Comparison of ENCODE assay signal across 11 cellular contexts in the genomic region with DNA sequence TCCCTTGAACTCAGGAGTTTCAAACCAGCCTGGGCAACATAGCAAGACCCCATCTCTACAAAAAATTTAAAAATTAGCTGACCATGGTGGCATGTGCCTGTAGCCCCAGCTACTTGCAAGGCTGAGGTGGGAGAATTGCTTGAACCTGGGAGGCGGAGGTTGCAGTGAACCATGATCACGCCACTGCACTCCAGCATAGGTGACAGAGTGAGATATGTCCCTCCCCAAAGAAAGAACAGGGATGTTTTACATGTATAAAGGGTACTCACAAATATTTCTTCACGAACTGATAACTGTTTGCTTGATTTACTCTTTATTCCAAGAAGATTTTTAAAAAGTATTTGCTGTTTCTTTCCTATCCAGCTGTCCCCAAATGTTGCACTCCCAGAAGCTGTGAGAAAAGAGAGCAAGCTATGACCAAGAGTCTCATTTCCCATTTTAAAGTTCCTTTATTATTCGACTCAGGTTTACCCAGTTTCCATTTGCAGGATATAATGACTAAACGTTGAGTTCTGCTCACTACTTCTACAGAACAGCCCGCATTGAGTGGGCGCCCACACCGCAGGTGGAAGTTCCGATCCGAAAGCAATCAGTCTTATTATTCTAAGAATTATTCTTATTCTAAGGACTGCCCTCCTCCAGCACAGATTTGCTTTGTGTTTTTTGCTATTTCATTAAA.
A peak's percentile ranks its signal among the peaks of the same experiment; 100 is the strongest.
DNase-seq lines count a peak whose midpoint lies in the region; ATAC-seq and TF ChIP-seq lines count a peak whose summit lies in the region.
"Had no signal": no experiment of that assay in that cellular context is flagged by ENCODE, and none has a peak within 500 bp of the region (broad histone marks: within the 10 kb centered on the region; RNA-seq: fewer than 3 reads in every experiment).

No MANE protein-coding gene starts in this region.

- DNase-seq in esophagus muscularis mucosa (ENCODE audit: extremely low spot score) (peak; percentile 80), glutamatergic neuron (no peak)
- DNase-seq: stimulated activated naive CD8-positive, alpha-beta T cell treated with anti-CD3 and anti-CD28 coated beads, Interleukin-15, amount 100 ng/mL, for 72 hours had no signal

- WGBS in esophagus muscularis mucosa, result 84% methylated on average over 10 of the region's 10 CpGs
- WGBS in gastroesophageal sphincter (ENCODE audit: low coverage in 1 of 2), 2 donors, result 77 to 85% methylated on average over 10 of the region's 10 CpGs

- TF ChIP-seq EP300 in esophagus muscularis mucosa (IDR thresholded peaks at IDR 0.05) (no peak), gastroesophageal sphincter (IDR thresholded peaks at IDR 0.05) (no peak)

- H3K27me3 ChIP-seq in esophagus muscularis mucosa, result no peaks in the 10 kb centered on the region
- no peaks in the 10 kb centered on the region for H3K27me3 ChIP-seq in gastroesophageal sphincter

- no peaks in the 10 kb centered on the region for H3K9me3 Mint-ChIP-seq in glutamatergic neuron (ENCODE audit: unreplicated experiment)
- H3K9me3 Mint-ChIP-seq: stimulated activated naive CD8-positive, alpha-beta T cell treated with anti-CD3 and anti-CD28 coated beads, Interleukin-15, amount 100 ng/mL, for 72 hours; T-helper 2 cell treated with Interferon-gamma antibody and Interleukin-4, amounts not matched to agents 5 μg/mL and 100 μg/mL, for 36 hours had no signal

- H3K36me3 ChIP-seq in esophagus muscularis mucosa, result no peaks in the 10 kb centered on the region
- H3K36me3 ChIP-seq in gastroesophageal sphincter, result no peaks in the 10 kb centered on the region

- H3K27ac ChIP-seq in esophagus muscularis mucosa (replicated peaks in 1 of 4), result no peak overlapping the region
- H3K27ac ChIP-seq in gastroesophageal sphincter, result no peak overlapping the region

- TF ChIP-seq CTCF in esophagus muscularis mucosa (IDR thresholded peaks at IDR 0.05) (no peak), gastroesophageal sphincter (IDR thresholded peaks at IDR 0.05) (no peak), glutamatergic neuron (IDR thresholded peaks at IDR 0.05; ENCODE audit: partially characterized antibody, unreplicated experiment) (no peak)

- no peaks in the 10 kb centered on the region for H3K4me1 ChIP-seq in esophagus muscularis mucosa
- no peaks in the 10 kb centered on the region for H3K4me1 ChIP-seq in gastroesophageal sphincter

- ATAC-seq in GM18505 (IDR thresholded peaks at IDR 0.05; ENCODE audit: unreplicated experiment), result peak; percentile 84
- peak; percentile 58 for ATAC-seq in GM19467 (IDR thresholded peaks at IDR 0.05; ENCODE audit: unreplicated experiment)
- ATAC-seq in HG03039 (IDR thresholded peaks at IDR 0.05; ENCODE audit: unreplicated experiment), result peak; percentile 70
- ATAC-seq in GM21619 (IDR thresholded peaks at IDR 0.05; ENCODE audit: unreplicated experiment), result no peak
- no peak for ATAC-seq in gastroesophageal sphincter
- no peak for ATAC-seq in SK-N-SH treated with all-trans-retinoic acid at 6 μM for 48 hours
- ATAC-seq: esophagus mucosa; stimulated activated naive CD8-positive, alpha-beta T cell treated with anti-CD3 and anti-CD28 coated beads, Interleukin-15, amount 100 ng/mL, for 72 hours had no signal

- no peaks in the 10 kb centered on the region for H3K27me3 Mint-ChIP-seq in glutamatergic neuron (ENCODE audit: unreplicated experiment)
- H3K27me3 Mint-ChIP-seq: stimulated activated naive CD8-positive, alpha-beta T cell treated with anti-CD3 and anti-CD28 coated beads, Interleukin-15, amount 100 ng/mL, for 72 hours had no signal

- no peak overlapping the region for H3K27ac Mint-ChIP-seq in glutamatergic neuron (ENCODE audit: unreplicated experiment)
- H3K27ac Mint-ChIP-seq: T-helper 2 cell treated with Interferon-gamma antibody and Interleukin-4, amounts not matched to agents 5 μg/mL and 100 μg/mL, for 36 hours had no signal

- no peaks in the 10 kb centered on the region for H3K36me3 Mint-ChIP-seq in glutamatergic neuron (ENCODE audit: unreplicated experiment)

- no peak overlapping the region for H3K4me3 Mint-ChIP-seq in glutamatergic neuron (ENCODE audit: unreplicated experiment)
- H3K4me3 Mint-ChIP-seq: stimulated activated naive CD8-positive, alpha-beta T cell treated with anti-CD3 and anti-CD28 coated beads, Interleukin-15, amount 100 ng/mL, for 72 hours; T-helper 2 cell treated with Interferon-gamma antibody and Interleukin-4, amounts not matched to agents 5 μg/mL and 100 μg/mL, for 36 hours had no signal

- H3K4me1 Mint-ChIP-seq in glutamatergic neuron (ENCODE audit: low read depth, unreplicated experiment), result no peaks in the 10 kb centered on the region

- H3K4me3 ChIP-seq in esophagus muscularis mucosa, result no peak overlapping the region
- H3K4me3 ChIP-seq in gastroesophageal sphincter, result no peak overlapping the region

- intact Hi-C loops in esophagus muscularis mucosa (cut with DNase I), result no loop called here

- TF ChIP-seq POLR2A in GM18505 (IDR thresholded peaks at IDR 0.05; ENCODE audit: borderline replicate concordance, extremely low read depth, insufficient read depth, insufficient read length) (no peak), esophagus muscularis mucosa (IDR thresholded peaks at IDR 0.05; ENCODE audit: low read depth) (no peak), gastroesophageal sphincter (IDR thresholded peaks at IDR 0.05) (no peak)

- no peaks in the 10 kb centered on the region for H3K9me3 ChIP-seq in esophagus muscularis mucosa
- H3K9me3 ChIP-seq in gastroesophageal sphincter, result no peaks in the 10 kb centered on the region

TF ChIP-seq in SK-N-SH treated with all-trans-retinoic acid at 6 μM for 48 hours, 23 proteins besides CTCF, POLR2A, EP300 and RAD21:
- TF ChIP-seq TSHZ2 (CRISPR knock-in tag; IDR thresholded peaks at IDR 0.05), result no peak
- TF ChIP-seq BACH2 (CRISPR knock-in tag; IDR thresholded peaks at IDR 0.05; ENCODE audit: borderline replicate concordance), result no peak
- no peak for TF ChIP-seq ISL1 (CRISPR knock-in tag; IDR thresholded peaks at IDR 0.05)
- TF ChIP-seq ARNTL (CRISPR knock-in tag; IDR thresholded peaks at IDR 0.05; ENCODE audit: borderline replicate concordance, low read depth), result no peak
- TF ChIP-seq ZNF565 (CRISPR knock-in tag; conservative IDR thresholded peaks at IDR 0.05; ENCODE audit: low read depth), result no peak
- TF ChIP-seq ZNF70 (CRISPR knock-in tag; IDR thresholded peaks at IDR 0.05), result no peak
- TF ChIP-seq RARB (CRISPR knock-in tag; IDR thresholded peaks at IDR 0.05), result no peak
- no peak for TF ChIP-seq TCF4 (CRISPR knock-in tag; IDR thresholded peaks at IDR 0.05; ENCODE audit: borderline replicate concordance)
- TF ChIP-seq TOX (CRISPR knock-in tag; IDR thresholded peaks at IDR 0.05; ENCODE audit: borderline replicate concordance), result no peak
- TF ChIP-seq, protein P1, sequence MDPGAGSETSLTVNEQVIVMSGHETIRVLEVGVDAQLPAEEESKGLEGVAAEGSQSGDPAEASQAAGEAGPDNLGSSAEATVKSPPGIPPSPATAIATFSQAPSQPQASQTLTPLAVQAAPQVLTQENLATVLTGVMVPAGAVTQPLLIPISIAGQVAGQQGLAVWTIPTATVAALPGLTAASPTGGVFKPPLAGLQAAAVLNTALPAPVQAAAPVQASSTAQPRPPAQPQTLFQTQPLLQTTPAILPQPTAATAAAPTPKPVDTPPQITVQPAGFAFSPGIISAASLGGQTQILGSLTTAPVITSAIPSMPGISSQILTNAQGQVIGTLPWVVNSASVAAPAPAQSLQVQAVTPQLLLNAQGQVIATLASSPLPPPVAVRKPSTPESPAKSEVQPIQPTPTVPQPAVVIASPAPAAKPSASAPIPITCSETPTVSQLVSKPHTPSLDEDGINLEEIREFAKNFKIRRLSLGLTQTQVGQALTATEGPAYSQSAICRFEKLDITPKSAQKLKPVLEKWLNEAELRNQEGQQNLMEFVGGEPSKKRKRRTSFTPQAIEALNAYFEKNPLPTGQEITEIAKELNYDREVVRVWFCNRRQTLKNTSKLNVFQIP (CRISPR knock-in tag; IDR thresholded peaks at IDR 0.05; ENCODE audit: borderline replicate concordance, low read depth), result no peak
- no peak for TF ChIP-seq ZFP3 (CRISPR knock-in tag; IDR thresholded peaks at IDR 0.05)

Comparison
In these comparisons a context has a peak if more than half of its experiments do, and no peak if none do; other contexts are left out.
1. ATAC-seq: peak in GM18505 (single experiment), GM19467 (single experiment) and HG03039 (single experiment); none in GM21619 (single experiment), gastroesophageal sphincter (single experiment) and SK-N-SH treated with all-trans-retinoic acid at 6 μM for 48 hours (single experiment).